ENCODE assay signal across 11 cellular contexts in the genomic region with DNA sequence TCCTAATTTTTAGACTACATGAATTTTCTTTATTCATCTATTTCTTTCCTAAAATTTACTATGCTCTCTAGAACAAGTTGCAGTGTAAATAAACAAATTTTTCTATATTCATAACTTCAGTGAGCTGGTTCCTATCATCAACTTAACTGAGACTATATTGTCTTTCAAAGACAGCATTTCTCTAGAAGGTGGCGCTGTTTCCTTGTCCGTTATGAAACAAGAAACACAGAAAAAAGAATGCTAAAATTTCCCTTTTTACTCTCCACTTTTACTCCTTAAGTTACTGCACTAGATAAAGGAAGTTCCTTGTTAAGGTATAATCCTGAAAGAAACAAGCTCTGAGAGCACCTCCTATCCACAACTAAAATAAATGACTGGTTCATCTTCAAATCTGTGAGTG. TPM values are rescaled to one million over a fixed set of nuclear protein-coding genes. Genes with fewer than 3 reads are reported as not detected.
DNase-seq lines count a peak whose midpoint lies in the region; ATAC-seq, FAIRE-seq and TF ChIP-seq lines count a peak whose summit lies in the region.
"Had no signal": no experiment of that assay in that cellular context is flagged by ENCODE, and none has a peak within 500 bp of the region (broad histone marks: within the 10 kb centered on the region; RNA-seq: fewer than 3 reads in every experiment).

No MANE protein-coding gene starts in this region.

- H3K27ac Mint-ChIP-seq in H9 = no peak overlapping the region

- H3K4me3 Mint-ChIP-seq in H9 = no peak overlapping the region

- no peak overlapping the region for H4K8ac ChIP-seq in H9 (replicated peaks; ENCODE audit: insufficient read length, low read depth, low read length)

- WGBS in H9 (ENCODE audit: extremely low coverage, insufficient read length, low lambda C conversion rate) = no CpG with 5 or more reads among the region's 2 CpGs

- no peak overlapping the region for H3K27ac ChIP-seq in H9 (ENCODE audit: insufficient read length, low read depth, low read length)
- H3K27ac ChIP-seq: psoas muscle had no signal

- H3K9me3 Mint-ChIP-seq in H9 = no peaks in the 10 kb centered on the region

- no peaks in the 10 kb centered on the region for H3K36me3 ChIP-seq in kidney epithelial cell (ENCODE audit: control insufficient read depth, insufficient read depth, low read length)

- H3K27me3 ChIP-seq in H9 (ENCODE audit: insufficient read depth, low read length) (no peaks in the 10 kb centered on the region), kidney epithelial cell (ENCODE audit: control insufficient read depth, insufficient read depth, low read length) (peaks cover 4% of the 10 kb centered on the region)

- no peak overlapping the region for H3K18ac ChIP-seq in H9 (ENCODE audit: insufficient read length, low read depth, low read length)

- no peak overlapping the region for H3K56ac ChIP-seq in H9 (ENCODE audit: insufficient read length, low read depth, low read length)

- H3T11ph ChIP-seq in H9 (ENCODE audit: low read length) = no peak overlapping the region

- DNase-seq in CD1c-positive myeloid dendritic cell (ENCODE audit: extremely low spot score) = peak; percentile 56
- no peak for DNase-seq in H9
- DNase-seq in kidney epithelial cell (ENCODE audit: low read depth) = no peak
- no peak for DNase-seq in stimulated activated CD4-positive, alpha-beta T cell treated with anti-CD3 and anti-CD28 coated beads, Interleukin-4, amount 100 ng/mL, for 4 hours
- DNase-seq in stimulated activated CD4-positive, alpha-beta T cell treated with anti-CD3 and anti-CD28 coated beads, Interleukin-1b, Interleukin-23, amount 100 ng/mL, for 48 hours = no peak
- no peak for DNase-seq in activated naive CD4-positive, alpha-beta T cell treated with anti-CD3 and anti-CD28 coated beads, Interleukin-2, amount 50 U/mL, for 16 hours
- DNase-seq: activated CD8-positive, alpha-beta memory T cell treated with anti-CD3 and anti-CD28 coated beads for 24 hours; psoas muscle had no signal

- H4K5ac ChIP-seq in H9 (ENCODE audit: insufficient read length, low read depth, low read length) = no peak overlapping the region

- no peaks in the 10 kb centered on the region for H3K27me3 Mint-ChIP-seq in H9 (ENCODE audit: low read depth)

- peak; percentile 61 for FAIRE-seq in TTC549 (lab: Jason Lieb, UNC)
- FAIRE-seq: bronchial epithelial cell had no signal

- H3K4me2 ChIP-seq in H9 (ENCODE audit: insufficient read depth, insufficient read length, low read length) = no peak overlapping the region

- H3K9me3 ChIP-seq in H9 (ENCODE audit: control insufficient read depth, low read depth, low read length) = no peaks in the 10 kb centered on the region
- H3K9me3 ChIP-seq: psoas muscle had no signal

- no peaks in the 10 kb centered on the region for H3K79me2 ChIP-seq in H9 (ENCODE audit: insufficient read depth, low read length)

- H2BK120ac ChIP-seq in H9 (ENCODE audit: low read depth, low read length, poor library complexity, severe bottlenecking) = no peak overlapping the region

- no peaks in the 10 kb centered on the region for H3K23me2 ChIP-seq in H9 (ENCODE audit: insufficient read length, low read depth, low read length, poor library complexity, severe bottlenecking)

- H3K23ac ChIP-seq in H9 (ENCODE audit: insufficient read length, low read depth, low read length) = no peak overlapping the region

- H4K91ac ChIP-seq in H9 (ENCODE audit: insufficient read length, low read depth, low read length) = no peak overlapping the region

- H3K79me1 ChIP-seq in H9 (ENCODE audit: insufficient read depth, low read depth, low read length, poor library complexity, severe bottlenecking) = no peaks in the 10 kb centered on the region

- no peak overlapping the region for H2AK5ac ChIP-seq in H9 (ENCODE audit: insufficient read length, low read length)

- H3K14ac ChIP-seq in H9 (ENCODE audit: insufficient read depth, low read length) = no peak overlapping the region

- H2BK12ac ChIP-seq in H9 (ENCODE audit: insufficient read length, low read depth, low read length) = no peak overlapping the region

- H3K4me3 ChIP-seq in kidney epithelial cell (ENCODE audit: low read depth, low read length) = no peak overlapping the region
- H3K4me3 ChIP-seq: psoas muscle had no signal

- no peaks in the 10 kb centered on the region for H3K36me3 Mint-ChIP-seq in H9 (ENCODE audit: insufficient read depth in 1 of 3, low read depth in 3 of 3)

- H4K20me1 ChIP-seq in H9 (ENCODE audit: control insufficient read depth, insufficient read depth, insufficient read length) = no peaks in the 10 kb centered on the region

- H3K4me1 Mint-ChIP-seq in H9 = peaks cover 3 to 5% of the 10 kb centered on the region in 2 experiments; a peak in 3 of 4 replicates

- no peak overlapping the region for H3K4ac ChIP-seq in H9 (ENCODE audit: low read depth, low read length)

- H3K9ac ChIP-seq in H9 (ENCODE audit: extremely low read depth, insufficient read length, low read length) = no peak overlapping the region

- ATAC-seq in GM18870 (IDR thresholded peaks at IDR 0.05; ENCODE audit: unreplicated experiment) = no peak
- ATAC-seq: psoas muscle had no signal

- H2BK5ac ChIP-seq in H9 (ENCODE audit: insufficient read length, low read length) = no peak overlapping the region

- peak; percentile 57; the same call in 2 of the 3 replicates for TF ChIP-seq CTCF in H9 (conservative IDR thresholded peaks at IDR 0.05)
- peak; percentile 32 for TF ChIP-seq CTCF in kidney epithelial cell (IDR thresholded peaks at IDR 0.05; ENCODE audit: insufficient read depth, low read length, poor library complexity, severe bottlenecking)

- H2AFZ ChIP-seq in H9 (ENCODE audit: low read length) = no peak overlapping the region

- no peaks in the 10 kb centered on the region for H3K4me1 ChIP-seq in H9 (ENCODE audit: insufficient read depth, low read length)
- H3K4me1 ChIP-seq: psoas muscle had no signal

- no peak overlapping the region for H2BK15ac ChIP-seq in H9 (ENCODE audit: low read depth, low read length)

- no peak overlapping the region for H2BK20ac ChIP-seq in H9 (ENCODE audit: low read depth, low read length, poor library complexity, severe bottlenecking)

RNA-seq across cellular contexts. Expression of a gene that starts 8.2 kb away (rescaled TPM):
- 0.87 TPM in 1 of 2 replicates, not detected in the other for total RNA-seq in H9 (2021)
- total RNA-seq in kidney epithelial cell = not detected in 2 replicates
- total RNA-seq: bronchial epithelial cell, psoas muscle had no signal

RNA-seq across cellular contexts. Expression of a gene that starts 30.8 kb away (rescaled TPM):
- total RNA-seq in H9 (2021) = not detected in 2 replicates
- total RNA-seq in kidney epithelial cell = not detected in 2 replicates
- total RNA-seq: bronchial epithelial cell had no signal

RNA-seq across cellular contexts. Expression of a gene that starts 58.6 kb away (rescaled TPM):
- total RNA-seq in H9 (2021) (not detected in 2 replicates), kidney epithelial cell (not detected in 2 replicates)
- total RNA-seq: bronchial epithelial cell, psoas muscle had no signal

RNA-seq across cellular contexts. Expression of a gene that starts 59.1 kb away (rescaled TPM):
- total RNA-seq in H9 (2021) (not detected in 2 replicates), kidney epithelial cell (not detected in 2 replicates)
- total RNA-seq: bronchial epithelial cell, psoas muscle had no signal
